In the genomic region with DNA sequence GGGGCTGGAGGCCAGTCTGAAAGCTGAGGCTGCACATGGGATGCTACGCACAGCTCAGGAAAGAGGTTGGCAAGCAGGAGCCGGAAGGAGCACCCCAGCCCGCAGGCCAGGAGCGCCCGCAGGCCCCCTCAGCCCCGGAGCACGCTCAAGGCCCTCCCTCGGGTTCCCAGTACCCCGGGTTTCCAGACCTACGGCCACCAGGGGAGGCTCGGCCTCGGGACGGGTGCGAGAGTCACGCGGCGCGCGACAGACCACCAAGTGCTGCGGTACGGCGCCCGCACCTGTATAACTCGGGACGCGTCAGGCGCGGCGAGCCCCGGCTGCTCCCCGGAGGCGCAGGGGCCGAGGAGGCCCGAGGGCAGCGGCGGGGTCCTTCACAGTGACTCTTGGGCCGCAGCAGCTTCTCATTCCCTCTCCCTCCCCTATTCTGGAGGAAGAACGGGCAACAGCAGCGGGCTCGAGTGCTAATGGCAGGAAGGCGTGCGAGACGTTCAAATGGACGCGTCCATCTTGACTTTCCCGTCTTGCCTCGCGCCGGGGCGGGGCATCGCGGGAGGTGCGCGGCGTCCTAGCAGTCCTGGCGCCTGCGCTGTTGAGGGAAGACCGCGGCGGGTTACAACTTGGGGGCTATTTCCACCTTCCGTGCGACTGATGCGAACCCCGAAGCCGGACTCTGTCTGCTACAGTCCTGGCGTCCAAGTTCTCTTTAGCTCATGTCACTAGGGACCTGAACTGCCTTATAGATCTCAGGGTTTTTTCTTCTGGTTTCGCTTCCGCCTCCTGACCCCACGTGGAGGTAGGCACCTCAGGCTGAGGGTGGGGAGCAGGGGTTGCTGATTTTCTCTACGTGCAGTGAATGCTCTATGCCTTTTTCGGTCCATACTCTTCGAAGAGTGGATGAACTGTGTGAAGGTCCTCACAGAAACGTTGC, we compare ENCODE assay signal across 8 cellular contexts. TPM values are rescaled to one million over a fixed set of nuclear protein-coding genes. Genes with fewer than 3 reads are reported as not detected.
DNase-seq lines count a peak whose midpoint lies in the region; ATAC-seq and TF ChIP-seq lines count a peak whose summit lies in the region.

TSS of gene ANAPC1 (minus strand) at position 533 of the 931 bp plus-strand sequence. CDS start 3,368 bp downstream, outside the sequence.

- peak in 1 of 2 donors; percentile 28 for TF ChIP-seq POLR2A in heart left ventricle (IDR thresholded peaks at IDR 0.05)

- DNase-seq in NCI-H1092 treated with DMSO at 0.1 percent for 48 hours (lab: John Stamatoyannopoulos, UW) = peak; percentile 68
- DNase-seq in T follicular helper cell (ENCODE audit: low read depth) = peak; percentile 76
- peak; percentile 91 for DNase-seq in activated naive CD8-positive, alpha-beta T cell treated with anti-CD3 and anti-CD28 coated beads, Interleukin-2, amount 50 U/mL, for 24 hours
- peak; percentile 81 to 90 (median 88) for DNase-seq in heart left ventricle
- peak; percentile 95 for DNase-seq in posterior vena cava (ENCODE audit: low spot score)
- peak; percentile 90 for DNase-seq in type B pancreatic cell (ENCODE audit: extremely low spot score, unreplicated experiment)

- H3K9me3 ChIP-seq in heart left ventricle = no peaks in the 10 kb centered on the region

- H3K4me3 Mint-ChIP-seq in activated naive CD8-positive, alpha-beta T cell treated with anti-CD3 and anti-CD28 coated beads, Interleukin-2, amount 50 U/mL, for 24 hours = peak within 1 kb of the TSS; percentile 96
- H3K4me3 Mint-ChIP-seq in type B pancreatic cell = peak within 1 kb of the TSS; percentile 94

- H3K36me3 ChIP-seq in heart left ventricle = peaks cover 0 to 17% (median 12%) of the 10 kb centered on the region in 9 donors

- H3K4me1 Mint-ChIP-seq in activated naive CD8-positive, alpha-beta T cell treated with anti-CD3 and anti-CD28 coated beads, Interleukin-2, amount 50 U/mL, for 24 hours = peaks cover 31% of the 10 kb centered on the region
- H3K4me1 Mint-ChIP-seq in type B pancreatic cell (ENCODE audit: unreplicated experiment) = peaks cover 10% of the 10 kb centered on the region

- H3K27me3 Mint-ChIP-seq in activated naive CD8-positive, alpha-beta T cell treated with anti-CD3 and anti-CD28 coated beads, Interleukin-2, amount 50 U/mL, for 24 hours = no peaks in the 10 kb centered on the region
- H3K27me3 Mint-ChIP-seq in type B pancreatic cell = no peaks in the 10 kb centered on the region

- intact Hi-C loops in heart left ventricle (cut with DNase I) = no loop called here
- intact Hi-C loops in posterior vena cava (cut with DNase I) = no loop called here

- peaks cover 22% of the 10 kb centered on the region for H3K36me3 Mint-ChIP-seq in activated naive CD8-positive, alpha-beta T cell treated with anti-CD3 and anti-CD28 coated beads, Interleukin-2, amount 50 U/mL, for 24 hours (ENCODE audit: low read depth)
- H3K36me3 Mint-ChIP-seq in type B pancreatic cell = no peaks in the 10 kb centered on the region

- peaks cover 0 to 20% (median 9%) of the 10 kb centered on the region in 12 donors for H3K4me1 ChIP-seq in heart left ventricle

- H3K27me3 ChIP-seq in heart left ventricle = no peaks in the 10 kb centered on the region

- H3K27ac Mint-ChIP-seq in activated naive CD8-positive, alpha-beta T cell treated with anti-CD3 and anti-CD28 coated beads, Interleukin-2, amount 50 U/mL, for 24 hours = peak within 1 kb of the TSS; percentile 98
- H3K27ac Mint-ChIP-seq in type B pancreatic cell = peak within 1 kb of the TSS; percentile 94

- H3K27ac ChIP-seq in heart left ventricle = peak within 1 kb of the TSS in 11 of 12 donors; percentile 58 to 90 (median 80)

- no peaks in the 10 kb centered on the region for H3K9me3 Mint-ChIP-seq in activated naive CD8-positive, alpha-beta T cell treated with anti-CD3 and anti-CD28 coated beads, Interleukin-2, amount 50 U/mL, for 24 hours
- no peaks in the 10 kb centered on the region for H3K9me3 Mint-ChIP-seq in type B pancreatic cell

- TF ChIP-seq CTCF in GM12874 (IDR thresholded peaks at IDR 0.05; ENCODE audit: insufficient read depth, low read depth, low read length) (0 out of 2 replicates have a peak, but pooled peaks have one; percentile 10), heart left ventricle (IDR thresholded peaks at IDR 0.05) (peak in 1 of 12 donors; percentile 3), type B pancreatic cell (conservative IDR thresholded peaks at IDR 0.05) (no peak)

- H3K4me3 ChIP-seq in heart left ventricle = peak within 1 kb of the TSS; percentile 54 to 99 (median 97)

- peak; percentile 90 for ATAC-seq in HG02623 (IDR thresholded peaks at IDR 0.05; ENCODE audit: unreplicated experiment)
- ATAC-seq in activated naive CD8-positive, alpha-beta T cell treated with anti-CD3 and anti-CD28 coated beads, Interleukin-2, amount 50 U/mL, for 24 hours = peak; percentile 91
- ATAC-seq in heart left ventricle = peak; percentile 96 to 99 (median 98)

- WGBS in heart left ventricle, 4 donors = 0% methylated on average over 33 to 73 of the region's 73 CpGs

RNA-seq across cellular contexts. Expression of gene ANAPC1, which starts in this region (rescaled TPM):
- total RNA-seq in heart left ventricle (10 to 100 TPM; 12.2 to 30.7 (median 19.0) TPM), posterior vena cava (10 to 100 TPM; 25.1 to 30.0 TPM), type B pancreatic cell (ENCODE audit: low replicate concordance) (50.3 and 52.9 TPM in 2 replicates)
- polyA plus RNA-seq in heart left ventricle = 10 to 100 TPM in 1 of 2 donors, 1 to 10 TPM in 1; 4.9 to 11.7 TPM

Comparison
In these comparisons a context has a peak if more than half of its experiments do, and no peak if none do; other contexts are left out.
1. Peak in every context shown above with its lines: DNase-seq, ATAC-seq, H3K4me3 ChIP-seq and H3K27ac ChIP-seq.